Comparison of ENCODE assay signal across 6 cellular contexts in genomic region chr7:9726811-9727210, GRCh38.
DNase-seq lines count a peak whose midpoint lies in the region; ATAC-seq, FAIRE-seq and TF ChIP-seq lines count a peak whose summit lies in the region.
"Not testable (repeated sequence)": the region's sequence is repeated elsewhere in the genome, so short reads cannot be mapped to it uniquely, and the experiment has no call there.

No MANE protein-coding gene starts in this region.

- H3K27me3 ChIP-seq in K562 (ENCODE audit: control insufficient read depth in 2 of 2, insufficient read depth in 2 of 2, low read length in 2 of 2); upper lobe of right lung: not testable (repeated sequence)

- not testable (repeated sequence) for H3K4me1 Mint-ChIP-seq in chondrocyte (ENCODE audit: low read depth); osteocyte (ENCODE audit: unreplicated experiment); stimulated activated memory B cell treated with anti-CD40 and anti-IgM and Interleukin-4, amounts not matched to agents 10 μg/mL and 1 μg/mL and 100 μg/mL, for 72 hours

- not testable (repeated sequence) for H3K9me3 Mint-ChIP-seq in chondrocyte (ENCODE audit: low read depth); osteocyte (ENCODE audit: unreplicated experiment); stimulated activated memory B cell treated with anti-CD40 and anti-IgM and Interleukin-4, amounts not matched to agents 10 μg/mL and 1 μg/mL and 100 μg/mL, for 72 hours

- not testable (repeated sequence) for H3K27ac ChIP-seq in K562 (ENCODE audit: extremely low read depth, low read depth, low read length); kidney (ENCODE audit: low read depth in 2 of 2, low read length in 2 of 2); upper lobe of right lung

- H3K9me3 ChIP-seq in K562 (replicated peaks; ENCODE audit: control insufficient read depth, insufficient read depth, low read depth, low read length); kidney (ENCODE audit: control insufficient read depth in 1 of 2, low read length in 2 of 2); upper lobe of right lung: not testable (repeated sequence)

- not testable (repeated sequence) for H3K36me3 Mint-ChIP-seq in chondrocyte (ENCODE audit: low read depth); osteocyte (ENCODE audit: unreplicated experiment); stimulated activated memory B cell treated with anti-CD40 and anti-IgM and Interleukin-4, amounts not matched to agents 10 μg/mL and 1 μg/mL and 100 μg/mL, for 72 hours

- H3K4me3 Mint-ChIP-seq in chondrocyte (ENCODE audit: unreplicated experiment); osteocyte (ENCODE audit: unreplicated experiment); stimulated activated memory B cell treated with anti-CD40 and anti-IgM and Interleukin-4, amounts not matched to agents 10 μg/mL and 1 μg/mL and 100 μg/mL, for 72 hours: not testable (repeated sequence)

- not testable (repeated sequence) for H3K9ac ChIP-seq in K562 (ENCODE audit: insufficient read depth in 1 of 2, low read depth in 2 of 2, low read length in 2 of 2); kidney (ENCODE audit: low read length in 2 of 2)

- H3K9me1 ChIP-seq in K562 (ENCODE audit: control insufficient read depth, insufficient read depth, low read length) = not testable (repeated sequence)

- intact Hi-C loops in K562 (cut with micrococcal nuclease); kidney (cut with DNase I); upper lobe of right lung (cut with DNase I): not testable (repeated sequence)

- not testable (repeated sequence) for H3K27me3 Mint-ChIP-seq in chondrocyte (ENCODE audit: low read depth); osteocyte (ENCODE audit: unreplicated experiment); stimulated activated memory B cell treated with anti-CD40 and anti-IgM and Interleukin-4, amounts not matched to agents 10 μg/mL and 1 μg/mL and 100 μg/mL, for 72 hours

- not testable (repeated sequence) for H4K20me1 ChIP-seq in K562 (replicated peaks; ENCODE audit: control insufficient read depth, insufficient read depth, low read length)

- not testable (repeated sequence) for H2AFZ ChIP-seq in K562 (ENCODE audit: low read depth, low read length)

- TF ChIP-seq EP300 in K562 (IDR thresholded peaks at IDR 0.05; ENCODE audit: low read length) = not testable (repeated sequence)

- TF ChIP-seq CTCF in K562 (IDR thresholded peaks at IDR 0.05 in 2 of 3, conservative IDR thresholded peaks at IDR 0.05 in 1 of 3; ENCODE audit: insufficient read depth in 2 of 3, low read depth in 1 of 3, low read length in 3 of 3); chondrocyte (IDR thresholded peaks at IDR 0.05); kidney (IDR thresholded peaks at IDR 0.05; ENCODE audit: borderline replicate concordance, extremely low read depth, insufficient read depth); osteocyte (IDR thresholded peaks at IDR 0.05); upper lobe of right lung (IDR thresholded peaks at IDR 0.05): not testable (repeated sequence)

- TF ChIP-seq RAD21 in K562 (CRISPR knock-in tag; conservative IDR thresholded peaks at IDR 0.05 in 1 of 2, IDR thresholded peaks at IDR 0.05 in 1 of 2) = not testable (repeated sequence)

- DNase-seq in K562 (ENCODE audit: extremely low read depth in 1 of 4, low spot score in 3 of 4); upper lobe of right lung: not testable (repeated sequence)
- peak; percentile 57 for DNase-seq in chondrocyte (ENCODE audit: low spot score)
- peak; percentile 45 for DNase-seq in kidney
- peak; percentile 78 for DNase-seq in osteocyte (ENCODE audit: extremely low spot score, unreplicated experiment)

- H3K79me2 ChIP-seq in K562 (ENCODE audit: control insufficient read depth, insufficient read depth, low read length) = not testable (repeated sequence)

- not testable (repeated sequence) for H3K4me3 ChIP-seq in K562; kidney (ENCODE audit: low read length in 2 of 2); upper lobe of right lung

- H3K4me2 ChIP-seq in K562 (ENCODE audit: insufficient read depth, low read length) = not testable (repeated sequence)

- BruUV-seq in K562 (replicated peaks; lab: Mats Ljungman, UMichigan) = not testable (repeated sequence)

- peak; percentile 75 for FAIRE-seq in K562 (lab: Jason Lieb, UNC)
- not testable (repeated sequence) for FAIRE-seq in kidney (lab: Jason Lieb, UNC)

- TF ChIP-seq POLR2A in K562 (conservative IDR thresholded peaks at IDR 0.05) = not testable (repeated sequence)

- H3K4me1 ChIP-seq in K562 (replicated peaks in 1 of 2; ENCODE audit: control insufficient read depth in 2 of 2, insufficient read depth in 2 of 2, low read length in 2 of 2); kidney (ENCODE audit: control insufficient read depth in 1 of 2, insufficient read depth in 1 of 2, low read depth in 1 of 2, low read length in 2 of 2); upper lobe of right lung: not testable (repeated sequence)

- ATAC-seq in K562 (peak; percentile 22; the same call in 1 of the 3 replicates), upper lobe of right lung (peak; percentile 38)
- ATAC-seq in stimulated activated memory B cell treated with anti-CD40 and anti-IgM and Interleukin-4, amounts not matched to agents 10 μg/mL and 1 μg/mL and 100 μg/mL, for 72 hours = peak; percentile 47

- in situ Hi-C loops in K562 (cut with MboI) = not testable (repeated sequence)

- H3K36me3 ChIP-seq in K562 (ENCODE audit: control insufficient read depth, insufficient read depth, low read length); kidney (ENCODE audit: control insufficient read depth in 1 of 2, insufficient read depth in 2 of 2, low read length in 2 of 2); upper lobe of right lung: not testable (repeated sequence)

- WGBS in K562 (ENCODE audit: insufficient coverage, low coverage, missing lambda C conversion rate) = 2% methylated on average over 10 of the region's 22 CpGs

- POLR2A ChIA-PET in K562 (lab: Yijun Ruan, JAX) = not testable (repeated sequence)

- CTCF ChIA-PET in K562 (lab: Yijun Ruan, JAX; ENCODE audit: low intra/inter-chr PET ratio) = not testable (repeated sequence)

- H3K27ac Mint-ChIP-seq in chondrocyte (ENCODE audit: unreplicated experiment); osteocyte (ENCODE audit: unreplicated experiment); stimulated activated memory B cell treated with anti-CD40 and anti-IgM and Interleukin-4, amounts not matched to agents 10 μg/mL and 1 μg/mL and 100 μg/mL, for 72 hours: not testable (repeated sequence)
